23 cellular contexts compared by ENCODE assay signal in the genomic region with DNA sequence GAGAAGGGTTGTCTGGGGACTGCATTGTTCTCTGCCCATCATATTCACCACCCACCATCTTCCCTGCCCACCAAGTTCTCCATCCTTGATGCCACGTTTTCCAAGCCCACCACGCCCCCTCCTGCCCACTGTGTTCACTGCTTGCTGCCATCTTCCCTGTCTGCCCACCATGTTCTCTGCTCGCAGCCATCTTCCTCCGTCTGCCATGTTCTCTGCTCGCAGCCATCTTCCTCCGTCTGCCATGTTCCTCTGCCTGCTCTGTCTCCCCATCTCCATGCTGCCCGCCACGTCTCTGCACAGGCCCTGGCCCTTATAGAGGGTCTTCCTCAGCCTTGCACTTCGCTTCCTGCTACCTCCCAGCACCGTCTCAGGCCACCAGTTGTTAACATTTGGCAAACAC. TPM values are rescaled to one million over a fixed set of nuclear protein-coding genes. Genes with fewer than 3 reads are reported as not detected.
"Had no signal": no experiment of that assay in that cellular context is flagged by ENCODE, and none has a peak within 500 bp of the region (broad histone marks: within the 10 kb centered on the region; RNA-seq: fewer than 3 reads in every experiment).

No MANE protein-coding gene starts in this region.

- H3K36me3 ChIP-seq: Peyer's patch, SJCRH30 had no signal

- DNase-seq: KBM-7; NCI-H1092; NCI-H1417 treated with DMSO at 0.1 percent for 48 hours; NCI-H146; NCI-H1694 treated with DMSO at 0.1 percent for 48 hours; NCI-H2029; NCI-H2081 treated with DMSO at 0.1 percent for 48 hours; NCI-H2171; NCI-H226; NCI-H446; NCI-H510A; NCI-H524 treated with DMSO at 0.1 percent for 48 hours; NCI-H69; NCI-H82; NK-92 treated with Interleukin-12 subunit alpha and Interleukin-12 subunit beta, amount 100 ng/mL, for 24 hours; PC-3; Peyer's patch; SHP77 treated with DMSO at 0.1 percent for 48 hours; SJCRH30 had no signal

- ATAC-seq: PC-3 had no signal

- H3K4me3 Mint-ChIP-seq: IgD-negative memory B cell had no signal

- H3K9me3 Mint-ChIP-seq: IgD-negative memory B cell had no signal

- H3K9me3 ChIP-seq: Peyer's patch, SJCRH30 had no signal

- FAIRE-seq: HTR-8/SVneo had no signal

- H3K36me3 Mint-ChIP-seq: IgD-negative memory B cell had no signal

- H3K4me1 Mint-ChIP-seq: IgD-negative memory B cell had no signal

- H3K4me3 ChIP-seq: Peyer's patch, SJCRH30 had no signal

- H3K27me3 ChIP-seq: Peyer's patch, SJCRH30 had no signal

- H3K4me1 ChIP-seq: Peyer's patch, SJCRH30 had no signal

- H3K27ac ChIP-seq: HL-60, Peyer's patch, SJCRH30 had no signal

- H3K27ac Mint-ChIP-seq: IgD-negative memory B cell had no signal

RNA-seq across cellular contexts. Expression of gene ZNF32, which starts 30.0 kb away (rescaled TPM):
- total RNA-seq: OCI-LY7 had no signal
